8 cellular contexts compared by ENCODE assay signal in the genomic region with DNA sequence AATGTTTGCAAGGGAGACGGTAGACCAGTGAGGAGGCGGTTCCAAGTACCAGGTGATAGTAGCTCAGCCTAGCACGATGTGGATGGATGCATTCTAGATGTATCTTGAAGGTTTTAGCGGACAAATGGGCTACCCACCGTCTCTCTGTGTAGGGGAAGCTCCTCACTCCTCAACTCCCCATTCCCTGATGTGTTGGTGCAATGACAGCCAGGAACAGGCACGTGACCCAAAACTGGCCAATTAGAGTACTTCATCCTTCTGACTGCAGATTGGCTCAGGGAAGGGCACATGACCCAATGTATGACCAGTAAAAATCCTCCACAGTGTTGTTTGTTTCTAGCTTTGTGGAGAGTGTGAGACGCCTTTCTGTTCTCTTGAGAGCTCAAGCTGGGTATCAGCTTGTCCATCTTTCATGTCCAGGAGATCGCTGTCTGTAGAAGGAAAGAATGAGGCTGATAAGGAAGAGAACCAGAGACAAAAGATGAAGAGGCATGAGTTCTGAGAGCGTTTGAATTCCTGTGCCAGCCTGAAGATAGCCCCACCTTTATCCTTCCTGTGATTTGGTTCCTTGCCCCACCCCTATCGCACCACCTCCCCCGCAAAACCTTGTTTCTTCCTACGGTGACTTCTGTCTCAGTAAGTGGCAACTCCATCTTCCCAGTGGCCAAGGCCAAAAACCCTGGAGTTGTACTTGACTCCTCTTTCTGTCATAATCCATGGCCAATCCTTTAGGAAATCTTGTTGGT. TPM values are rescaled to one million over a fixed set of nuclear protein-coding genes. Genes with fewer than 3 reads are reported as not detected.
A peak's percentile ranks its signal among the peaks of the same experiment; 100 is the strongest.
DNase-seq lines count a peak whose midpoint lies in the region; ATAC-seq and TF ChIP-seq lines count a peak whose summit lies in the region.

No MANE protein-coding gene starts in this region.

- TF ChIP-seq POLR2A in upper lobe of left lung (IDR thresholded peaks at IDR 0.05) = peak in 2 of 4 donors; percentile 57 to 85

- no peak overlapping the region for H3K4me3 Mint-ChIP-seq in activated T-cell treated with anti-CD3 and anti-CD28 coated beads, Interleukin-2, amount 50 U/mL, for 72 hours

- no peak overlapping the region for H3K9ac ChIP-seq in muscle layer of colon (ENCODE audit: low read length)

- peaks cover 22% of the 10 kb centered on the region for H3K4me1 Mint-ChIP-seq in activated T-cell treated with anti-CD3 and anti-CD28 coated beads, Interleukin-2, amount 50 U/mL, for 72 hours (ENCODE audit: low read depth)

- 19 to 21% methylated on average over 12 of the region's 12 CpGs for WGBS in upper lobe of left lung, 2 donors

- no peak for TF ChIP-seq CTCF in GM10248 (IDR thresholded peaks at IDR 0.05; ENCODE audit: control extremely low read depth, extremely low read depth, low read depth, missing control alignments)
- no peak for TF ChIP-seq CTCF in upper lobe of left lung (IDR thresholded peaks at IDR 0.05)

- H3K36me3 Mint-ChIP-seq in activated T-cell treated with anti-CD3 and anti-CD28 coated beads, Interleukin-2, amount 50 U/mL, for 72 hours (ENCODE audit: insufficient read depth in 2 of 2) = no peaks in the 10 kb centered on the region

- no peak overlapping the region for H3K27ac Mint-ChIP-seq in activated T-cell treated with anti-CD3 and anti-CD28 coated beads, Interleukin-2, amount 50 U/mL, for 72 hours

- no peaks in the 10 kb centered on the region for H3K9me3 Mint-ChIP-seq in activated T-cell treated with anti-CD3 and anti-CD28 coated beads, Interleukin-2, amount 50 U/mL, for 72 hours

- H3K4me1 ChIP-seq in muscle layer of colon (ENCODE audit: insufficient read depth, low read length) (peaks cover 39% of the 10 kb centered on the region), upper lobe of left lung (peaks cover 35 to 47% (median 41%) of the 10 kb centered on the region in 4 donors)

- CTCF ChIA-PET in GM10248 (lab: Yijun Ruan, JAX) = interaction anchor here (0.6 to 2.7 kb wide), 8 partner anchors 7 to 119 kb away, joined by 3 to 13 read pairs (median 4); a partner anchor contains a TSS

- H3K36me3 ChIP-seq in muscle layer of colon (ENCODE audit: insufficient read depth, low read length) (no peaks in the 10 kb centered on the region), upper lobe of left lung (no peaks in the 10 kb centered on the region)

- H3K4me3 ChIP-seq in muscle layer of colon (ENCODE audit: low read depth in 1 of 2, low read length in 2 of 2) (peak overlapping the region; percentile 24 to 40), upper lobe of left lung (peak overlapping the region; percentile 13 to 46 (median 27))

- ATAC-seq in HG03196 (IDR thresholded peaks at IDR 0.05; ENCODE audit: unreplicated experiment) (peak; percentile 26), upper lobe of left lung (ENCODE audit: low FRiP score in 2 of 2) (peak; percentile 57 to 63), HG03280 (IDR thresholded peaks at IDR 0.05; ENCODE audit: unreplicated experiment) (no peak)
- peak; percentile 33 to 44 for ATAC-seq in activated T-cell treated with anti-CD3 and anti-CD28 coated beads, Interleukin-2, amount 50 U/mL, for 72 hours (replicated peaks in 1 of 2)

- POLR2A ChIA-PET in GM10248 (lab: Yijun Ruan, JAX) = interaction anchor here (0.8 to 1.7 kb wide), 5 partner anchors 17 to 97 kb away, joined by 3 to 9 read pairs (median 5); a partner anchor contains a TSS

- H3K27me3 Mint-ChIP-seq in activated T-cell treated with anti-CD3 and anti-CD28 coated beads, Interleukin-2, amount 50 U/mL, for 72 hours (ENCODE audit: low read depth) = no peaks in the 10 kb centered on the region

- H3K27me3 ChIP-seq in muscle layer of colon (ENCODE audit: control insufficient read depth in 1 of 2, insufficient read depth in 2 of 2, low read length in 2 of 2) = no peaks in the 10 kb centered on the region
- no peaks in the 10 kb centered on the region for H3K27me3 ChIP-seq in upper lobe of left lung

- H3K9me3 ChIP-seq in muscle layer of colon (ENCODE audit: low read length) = no peaks in the 10 kb centered on the region
- H3K9me3 ChIP-seq in upper lobe of left lung = no peaks in the 10 kb centered on the region

- TF ChIP-seq EP300 in upper lobe of left lung (IDR thresholded peaks at IDR 0.05) = no peak

- H3K27ac ChIP-seq in muscle layer of colon (ENCODE audit: low read depth, low read length) (peak overlapping the region; percentile 56), upper lobe of left lung (peak overlapping the region; percentile 55 to 87 (median 86))

- peak; percentile 71 for DNase-seq in GM10248 (ENCODE audit: extremely low spot score)
- peak; percentile 98 for DNase-seq in NCI-H82 (lab: John Stamatoyannopoulos, UW)
- DNase-seq in activated T-cell treated with anti-CD3 and anti-CD28 coated beads, Interleukin-2, amount 50 U/mL, for 72 hours = peak; percentile 74 to 78
- DNase-seq in fibroblast of peridontal ligament (ENCODE audit: extremely low read depth) = peak; percentile 88
- DNase-seq in upper lobe of left lung = peak in 1 of 2 donors; percentile 87

RNA-seq across cellular contexts. Expression of a gene that starts 2.3 kb away (rescaled TPM):
- 1 to 10 TPM; 9.6 TPM for total RNA-seq in activated T-cell treated with anti-CD3 and anti-CD28 coated beads, Interleukin-2, amount 50 U/mL, for 72 hours
- total RNA-seq in upper lobe of left lung = 10 to 100 TPM in 4 of 6 donors, 1 to 10 TPM in 2; 7.3 to 12.5 (median 11.1) TPM

RNA-seq across cellular contexts. Expression of a gene that starts 16.1 kb away (rescaled TPM):
- 10 to 100 TPM; 45.1 to 50.8 TPM for total RNA-seq in activated T-cell treated with anti-CD3 and anti-CD28 coated beads, Interleukin-2, amount 50 U/mL, for 72 hours
- total RNA-seq in upper lobe of left lung = 10 to 100 TPM; 11.5 to 32.5 (median 17.3) TPM

RNA-seq across cellular contexts. Expression of a gene that starts 18.1 kb away (rescaled TPM):
- total RNA-seq in activated T-cell treated with anti-CD3 and anti-CD28 coated beads, Interleukin-2, amount 50 U/mL, for 72 hours = 100 to 1,000 TPM; 146 to 167 TPM
- 1 to 10 TPM in 5 of 6 donors, not detected in 1; 1.8 to 8.1 (median 5.3) TPM for total RNA-seq in upper lobe of left lung

RNA-seq across cellular contexts. Expression of a gene that starts 29.5 kb away (rescaled TPM):
- 10 to 100 TPM; 71.3 to 73.6 TPM for total RNA-seq in activated T-cell treated with anti-CD3 and anti-CD28 coated beads, Interleukin-2, amount 50 U/mL, for 72 hours
- 10 to 100 TPM; 27.2 to 75.8 (median 49.8) TPM for total RNA-seq in upper lobe of left lung

RNA-seq across cellular contexts. Expression of a gene that starts 40.0 kb away (rescaled TPM):
- 10 to 100 TPM; 58.2 to 78.5 TPM for total RNA-seq in activated T-cell treated with anti-CD3 and anti-CD28 coated beads, Interleukin-2, amount 50 U/mL, for 72 hours
- total RNA-seq in upper lobe of left lung = 100 to 1,000 TPM; 112 to 358 (median 288) TPM

Comparison
In these comparisons a context has a peak if more than half of its experiments do, and no peak if none do; other contexts are left out.
1. RNA of a gene that starts 18.1 kb away (total RNA-seq): 146 to 167 TPM in activated T-cell treated with anti-CD3 and anti-CD28 coated beads, Interleukin-2, amount 50 U/mL, for 72 hours; 1.8 to 8.1 TPM in upper lobe of left lung; every median in the first group is over 10 times any median in the second.